ENCODE assay signal across 24 cellular contexts in the genomic region with DNA sequence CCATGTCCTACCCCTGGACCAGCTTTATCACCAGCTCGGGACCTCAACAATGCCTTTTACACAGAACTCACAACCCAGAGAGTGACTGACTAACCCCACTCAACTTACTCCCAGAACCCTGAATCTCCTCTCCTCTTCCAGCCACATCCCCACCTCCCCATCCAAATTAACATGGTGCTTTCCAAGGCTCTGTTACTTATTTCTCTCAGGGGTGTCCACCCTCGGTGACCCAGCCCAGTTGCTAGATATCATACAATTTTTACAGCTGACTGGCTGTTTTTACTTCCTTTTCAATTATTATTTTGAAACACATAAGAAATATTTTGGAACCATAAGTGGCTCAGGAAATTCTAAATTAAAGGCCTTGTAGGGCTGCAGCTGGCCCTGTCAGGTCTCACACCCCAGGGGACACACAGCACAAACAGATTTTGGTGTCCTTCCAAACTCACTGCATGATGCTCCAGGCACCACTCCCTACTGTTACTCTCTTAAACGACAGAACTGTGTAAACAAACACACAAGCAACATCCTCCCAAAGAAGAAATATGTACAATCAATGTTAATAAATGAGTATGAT.
"Had no signal": no experiment of that assay in that cellular context is flagged by ENCODE, and none has a peak within 500 bp of the region (broad histone marks: within the 10 kb centered on the region; RNA-seq: fewer than 3 reads in every experiment).

No MANE protein-coding gene starts in this region.

- H3K27me3 ChIP-seq: suprapubic skin had no signal

- H3K4me3 ChIP-seq: coronary artery, lung, suprapubic skin had no signal

- H3K4me3 Mint-ChIP-seq: activated naive CD4-positive, alpha-beta T cell treated with anti-CD3 and anti-CD28 coated beads, Interleukin-2, amount 10 ng/mL, durations not matched to agents 7 days and 5 days; activated naive CD8-positive, alpha-beta T cell treated with anti-CD3 and anti-CD28 coated beads, Interleukin-2, amount 50 U/mL, for 24 hours; brain; nephron; stimulated activated naive CD8-positive, alpha-beta T cell treated with anti-CD3 and anti-CD28 coated beads, Interleukin-15, Interleukin-2, amounts not matched to agents 100 ng/mL and 50 ng/mL, for 24 hours had no signal

- H3K9me3 ChIP-seq: suprapubic skin had no signal

- H3K36me3 Mint-ChIP-seq: activated naive CD4-positive, alpha-beta T cell treated with anti-CD3 and anti-CD28 coated beads, Interleukin-2, amount 10 ng/mL, durations not matched to agents 7 days and 5 days; brain had no signal

- H3K4me1 Mint-ChIP-seq: activated naive CD8-positive, alpha-beta T cell treated with anti-CD3 and anti-CD28 coated beads, Interleukin-2, amount 50 U/mL, for 24 hours; brain; nephron had no signal

- H3K27me3 Mint-ChIP-seq: activated naive CD4-positive, alpha-beta T cell treated with anti-CD3 and anti-CD28 coated beads, Interleukin-2, amount 10 ng/mL, durations not matched to agents 7 days and 5 days; activated naive CD8-positive, alpha-beta T cell treated with anti-CD3 and anti-CD28 coated beads, Interleukin-2, amount 50 U/mL, for 24 hours; stimulated activated naive CD8-positive, alpha-beta T cell treated with anti-CD3 and anti-CD28 coated beads, Interleukin-15, Interleukin-2, amounts not matched to agents 100 ng/mL and 50 ng/mL, for 24 hours had no signal

- H3K27ac ChIP-seq: WERI-Rb-1 had no signal

- H3K36me3 ChIP-seq: suprapubic skin, WERI-Rb-1 had no signal

- H3K27ac Mint-ChIP-seq: activated naive CD4-positive, alpha-beta T cell treated with anti-CD3 and anti-CD28 coated beads, Interleukin-2, amount 10 ng/mL, durations not matched to agents 7 days and 5 days; activated naive CD8-positive, alpha-beta T cell treated with anti-CD3 and anti-CD28 coated beads, Interleukin-2, amount 50 U/mL, for 24 hours; nephron; stimulated activated naive CD8-positive, alpha-beta T cell treated with anti-CD3 and anti-CD28 coated beads, Interleukin-15, Interleukin-2, amounts not matched to agents 100 ng/mL and 50 ng/mL, for 24 hours had no signal

- FAIRE-seq: endometrium, islet of Langerhans had no signal

- DNase-seq: activated CD4-positive, alpha-beta T cell treated with anti-CD3 and anti-CD28 coated beads for 1 hour; activated CD8-positive, alpha-beta memory T cell treated with anti-CD3 and anti-CD28 coated beads for 24 hours; activated CD8-positive, alpha-beta memory T cell treated with anti-CD3 and anti-CD28 coated beads, Interleukin-2, amount 50 U/mL, for 48 hours; activated effector memory CD4-positive, alpha-beta T cell treated with Interleukin-2 at 50 U/mL for 16 hours; activated naive CD4-positive, alpha-beta T cell treated with anti-CD3 and anti-CD28 coated beads, Interleukin-2, amount 10 ng/mL, durations not matched to agents 7 days and 5 days; activated naive CD8-positive, alpha-beta T cell treated with anti-CD3 and anti-CD28 coated beads, Interleukin-2, amount 50 U/mL, for 24 hours; activated T-cell treated with anti-CD3 and anti-CD28 coated beads, Interleukin-2, amount 50 U/mL, for 48 hours; anterior cingulate cortex; central memory CD4-positive, alpha-beta T cell; erythroblast; left colon; stimulated activated CD4-positive, alpha-beta T cell treated with anti-CD3 and anti-CD28 coated beads, Interleukin-15, amount 100 ng/mL, for 24 hours; stimulated activated CD4-positive, alpha-beta T cell treated with anti-CD3 and anti-CD28 coated beads, Interleukin-2, amount 100 ng/mL, for 48 hours; T-helper 2 cell; trophoblast cell; WERI-Rb-1 had no signal
